ENCODE assay signal across 12 cellular contexts in genomic region chr6:105432797-105433196, GRCh38. TPM values are rescaled to one million over a fixed set of nuclear protein-coding genes. Genes with fewer than 3 reads are reported as not detected.
A peak's percentile ranks its signal among the peaks of the same experiment; 100 is the strongest.
DNase-seq lines count a peak whose midpoint lies in the region; ATAC-seq, FAIRE-seq and TF ChIP-seq lines count a peak whose summit lies in the region.
"Had no signal": no experiment of that assay in that cellular context is flagged by ENCODE, and none has a peak within 500 bp of the region (broad histone marks: within the 10 kb centered on the region; RNA-seq: fewer than 3 reads in every experiment).

No MANE protein-coding gene starts in this region.

- H3K9ac ChIP-seq in astrocyte (ENCODE audit: low read length) = no peak overlapping the region
- H3K9ac ChIP-seq in keratinocyte (ENCODE audit: control insufficient read depth, extremely low read depth, insufficient read depth, low read length) = no peak overlapping the region

- no peak overlapping the region for H3K4me3 ChIP-seq in AG09309 (ENCODE audit: control insufficient read depth, low read depth, low read length)
- no peak overlapping the region for H3K4me3 ChIP-seq in astrocyte (ENCODE audit: insufficient read depth, low read depth, low read length)
- no peak overlapping the region for H3K4me3 ChIP-seq in keratinocyte (ENCODE audit: control insufficient read depth in 2 of 3, extremely low read depth in 1 of 3, insufficient read depth in 2 of 3, low read depth in 1 of 3, low read length in 3 of 3)
- H3K4me3 ChIP-seq: coronary artery, prostate gland had no signal

- peaks cover 29% of the 10 kb centered on the region for H3K4me1 Mint-ChIP-seq in astrocyte (ENCODE audit: low read depth, unreplicated experiment)

- no peak overlapping the region for H3K4me3 Mint-ChIP-seq in astrocyte (ENCODE audit: unreplicated experiment)

- FAIRE-seq in astrocyte (lab: Jason Lieb, UNC) (peak; percentile 77), keratinocyte (lab: Jason Lieb, UNC) (peak; percentile 88)

- DNase-seq in AG09309 (ENCODE audit: low read depth) (peak; percentile 82), HT-29 (ENCODE audit: low spot score) (peak; percentile 1), astrocyte (ENCODE audit: low read depth) (peak; percentile 89), keratinocyte (ENCODE audit: low read depth, low spot score) (peak; percentile 70), NCI-H2171 (lab: John Stamatoyannopoulos, UW) (no peak)
- DNase-seq in stimulated activated CD4-positive, alpha-beta T cell treated with anti-CD3 and anti-CD28 coated beads, Interleukin-2, amount 100 ng/mL, for 24 hours = no peak
- DNase-seq: left colon, NCI-H748 treated with DMSO at 0.1 percent for 48 hours had no signal

- H4K20me1 ChIP-seq in astrocyte (ENCODE audit: insufficient read depth, low read length) = no peaks in the 10 kb centered on the region
- no peaks in the 10 kb centered on the region for H4K20me1 ChIP-seq in keratinocyte (ENCODE audit: control insufficient read depth, extremely low read depth, insufficient read depth, low read length)

- H3K27me3 Mint-ChIP-seq in astrocyte (ENCODE audit: low read depth, unreplicated experiment) = no peaks in the 10 kb centered on the region

- H3K4me1 ChIP-seq in astrocyte (ENCODE audit: insufficient read depth, low read length) (peaks cover 25% of the 10 kb centered on the region), keratinocyte (ENCODE audit: control insufficient read depth, extremely low read depth, insufficient read depth, low read length) (peaks cover 25% of the 10 kb centered on the region)
- H3K4me1 ChIP-seq: prostate gland had no signal

- H3K36me3 Mint-ChIP-seq in astrocyte (ENCODE audit: low read depth, unreplicated experiment) = peaks cover 3% of the 10 kb centered on the region

- no peak for TF ChIP-seq CTCF in AG09309 (IDR thresholded peaks at IDR 0.05; ENCODE audit: control insufficient read depth, insufficient read depth, low read depth, low read length, missing control alignments)
- no peak for TF ChIP-seq CTCF in astrocyte (IDR thresholded peaks at IDR 0.05; ENCODE audit: insufficient read depth, low read depth, low read length)
- TF ChIP-seq CTCF in keratinocyte (optimal IDR thresholded peaks at IDR 0.05 in 1 of 3, IDR thresholded peaks at IDR 0.05 in 1 of 3, conservative IDR thresholded peaks at IDR 0.05 in 1 of 3; ENCODE audit: extremely low read depth in 1 of 3, insufficient read depth in 2 of 3, low read length in 3 of 3) = no peak

- H2AFZ ChIP-seq in astrocyte (ENCODE audit: low read depth, low read length) = no peak overlapping the region
- no peak overlapping the region for H2AFZ ChIP-seq in keratinocyte (ENCODE audit: control insufficient read depth, low read length)

- H3K27ac ChIP-seq in astrocyte (ENCODE audit: low read depth, low read length) (no peak overlapping the region), keratinocyte (ENCODE audit: control insufficient read depth, insufficient read depth, low read length) (peak overlapping the region; percentile 21)
- H3K27ac ChIP-seq: coronary artery, prostate gland had no signal

- no peaks in the 10 kb centered on the region for H3K9me3 ChIP-seq in astrocyte (ENCODE audit: insufficient read depth, low read depth, low read length)
- H3K9me3 ChIP-seq in keratinocyte (ENCODE audit: control insufficient read depth, low read depth, low read length) = no peaks in the 10 kb centered on the region
- H3K9me3 ChIP-seq: prostate gland had no signal

- H3K27me3 ChIP-seq in astrocyte (ENCODE audit: insufficient read depth, low read length) = no peaks in the 10 kb centered on the region
- H3K27me3 ChIP-seq in keratinocyte (ENCODE audit: control insufficient read depth, extremely low read depth, insufficient read depth, low read length) = no peaks in the 10 kb centered on the region

- ATAC-seq in HG03108 (IDR thresholded peaks at IDR 0.05; ENCODE audit: unreplicated experiment) = no peak
- no peak for ATAC-seq in GM21528 (IDR thresholded peaks at IDR 0.05; ENCODE audit: low FRiP score, unreplicated experiment)
- ATAC-seq: left colon had no signal

- dilution Hi-C loops in keratinocyte (cut with MboI; ENCODE audit: extremely low pct_ligation_motif_present, low sequenced_read_pairs) = no loop called here

- no peaks in the 10 kb centered on the region for H3K36me3 ChIP-seq in astrocyte (ENCODE audit: insufficient read depth, low read length)
- no peaks in the 10 kb centered on the region for H3K36me3 ChIP-seq in keratinocyte (ENCODE audit: control insufficient read depth in 2 of 2, extremely low read depth in 1 of 2, insufficient read depth in 2 of 2, low read length in 2 of 2)
- H3K36me3 ChIP-seq: prostate gland had no signal

- H3K9me1 ChIP-seq in keratinocyte (ENCODE audit: control insufficient read depth, extremely low read depth, insufficient read depth, low read length) = no peaks in the 10 kb centered on the region

- H3K79me2 ChIP-seq in astrocyte (ENCODE audit: insufficient read depth, low read length) = no peaks in the 10 kb centered on the region
- H3K79me2 ChIP-seq in keratinocyte (ENCODE audit: control insufficient read depth, insufficient read depth, low read length) = no peaks in the 10 kb centered on the region

- H3K4me2 ChIP-seq in astrocyte (ENCODE audit: low read length) = peak overlapping the region; percentile 17
- peak overlapping the region; percentile 72 for H3K4me2 ChIP-seq in keratinocyte (ENCODE audit: control insufficient read depth, extremely low read depth, insufficient read depth, low read depth, low read length)

- peaks cover 3% of the 10 kb centered on the region for H3K9me3 Mint-ChIP-seq in astrocyte (ENCODE audit: unreplicated experiment)

- peak overlapping the region; percentile 91 for H3K27ac Mint-ChIP-seq in astrocyte (ENCODE audit: unreplicated experiment)

RNA-seq across cellular contexts. Expression of gene PREP, which starts 29.9 kb away (rescaled TPM):
- 14.0 and 15.0 TPM in 2 replicates for total RNA-seq in HT-29 (2014; rRNA removed; shearing (Covaris generic))
- 55.4 and 56.0 TPM in 2 replicates for total RNA-seq in astrocyte
- polyA plus RNA-seq in keratinocyte = 34.5 to 75.6 TPM (median 48.3 TPM) in 3 replicates
- polyA plus RNA-seq in keratinocyte (2011; ENCODE audit: low read depth) = 21.3 TPM
- 40.7 and 53.0 TPM in 2 replicates for polyA plus RNA-seq in keratinocyte (2011; cell fraction: cytosol; rRNA removed)
- 68.8 and 78.5 TPM in 2 replicates for polyA plus RNA-seq in keratinocyte (2011; cell fraction: nucleus; rRNA removed)
- 48.0 and 64.3 TPM in 2 replicates for polyA plus RNA-seq in keratinocyte (2012; ENCODE audit: low replicate concordance)
- 40.6 to 78.5 TPM (median 44.3 TPM) in 3 replicates for polyA minus RNA-seq in keratinocyte
- polyA minus RNA-seq in keratinocyte (2011; cell fraction: cytosol; rRNA and poly(A)+ RNA removed) = 25.9 TPM
- polyA minus RNA-seq in keratinocyte (2011; cell fraction: nucleus; rRNA and poly(A)+ RNA removed) = 37.9 and 87.7 TPM in 2 replicates

Comparison
In these comparisons a context has a peak if more than half of its experiments do, and no peak if none do; other contexts are left out.
1. DNase-seq: peak in AG09309 (single experiment), HT-29 (single experiment), astrocyte (single experiment) and keratinocyte (single experiment); none in NCI-H2171 (single experiment) and stimulated activated CD4-positive, alpha-beta T cell treated with anti-CD3 and anti-CD28 coated beads, Interleukin-2, amount 100 ng/mL, for 24 hours (0 of 2).